27 cellular contexts compared by ENCODE assay signal in genomic region chr17:79650283-79650682, GRCh38. TPM values are rescaled to one million over a fixed set of nuclear protein-coding genes. Genes with fewer than 3 reads are reported as not detected.
"Had no signal": no experiment of that assay in that cellular context is flagged by ENCODE, and none has a peak within 500 bp of the region (broad histone marks: within the 10 kb centered on the region; RNA-seq: fewer than 3 reads in every experiment).

No MANE protein-coding gene starts in this region.

- H3K27ac Mint-ChIP-seq: activated CD4-positive, alpha-beta T cell treated with anti-CD3 and anti-CD28 coated beads for 36 hours; activated naive CD4-positive, alpha-beta T cell treated with anti-CD3 and anti-CD28 coated beads, Interleukin-2, amount 10 ng/mL, durations not matched to agents 7 days and 5 days; activated naive CD8-positive, alpha-beta T cell treated with anti-CD3 and anti-CD28 coated beads, Interleukin-2, amount 50 U/mL, for 24 hours; activated T-cell treated with anti-CD3 and anti-CD28 coated beads, Interleukin-2, amount 50 U/mL, for 24 hours; memory B cell; WTC11 had no signal

- H3K4me1 Mint-ChIP-seq: activated CD4-positive, alpha-beta T cell treated with anti-CD3 and anti-CD28 coated beads for 36 hours; activated naive CD4-positive, alpha-beta T cell treated with anti-CD3 and anti-CD28 coated beads, Interleukin-2, amount 10 ng/mL, durations not matched to agents 7 days and 5 days; activated naive CD8-positive, alpha-beta T cell treated with anti-CD3 and anti-CD28 coated beads, Interleukin-2, amount 50 U/mL, for 24 hours; memory B cell; naive B cell; neural crest cell had no signal

- DNase-seq: activated CD4-positive, alpha-beta T cell treated with anti-CD3 and anti-CD28 coated beads for 36 hours; activated CD4-positive, alpha-beta T cell treated with anti-CD3 and anti-CD28 coated beads, Interleukin-2, amount 50 U/mL, for 48 hours; activated naive CD4-positive, alpha-beta T cell treated with anti-CD3 and anti-CD28 coated beads, Interleukin-2, amount 10 ng/mL, durations not matched to agents 7 days and 5 days; activated naive CD8-positive, alpha-beta T cell treated with anti-CD3 and anti-CD28 coated beads, Interleukin-2, amount 50 U/mL, for 24 hours; activated T-cell treated with anti-CD3 and anti-CD28 coated beads, Interleukin-2, amount 50 U/mL, for 24 hours; aorta; brain microvascular endothelial cell; central memory CD4-positive, alpha-beta T cell; cortex of kidney; effector CD4-positive, alpha-beta T cell; heart right ventricle; kidney glomerular epithelial cell; left ventricle myocardium superior; mucosa of descending colon; naive B cell; spleen; stimulated activated CD8-positive, alpha-beta memory T cell treated with anti-CD3 and anti-CD28 coated beads, Interleukin-4, amount 100 ng/mL, for 48 hours; stimulated activated naive CD4-positive, alpha-beta T cell; transverse colon had no signal

- H3K4me3 ChIP-seq: esophagus muscularis mucosa, heart right ventricle, mucosa of descending colon, SK-N-MC, spleen, transverse colon had no signal

- H3K4me1 ChIP-seq: heart right ventricle, spleen had no signal

- H3K4me3 Mint-ChIP-seq: activated CD4-positive, alpha-beta T cell treated with anti-CD3 and anti-CD28 coated beads for 36 hours; activated naive CD4-positive, alpha-beta T cell treated with anti-CD3 and anti-CD28 coated beads, Interleukin-2, amount 10 ng/mL, durations not matched to agents 7 days and 5 days; activated naive CD8-positive, alpha-beta T cell treated with anti-CD3 and anti-CD28 coated beads, Interleukin-2, amount 50 U/mL, for 24 hours; activated T-cell treated with anti-CD3 and anti-CD28 coated beads, Interleukin-2, amount 50 U/mL, for 24 hours; memory B cell; neural crest cell; WTC11 had no signal

- H3K36me3 Mint-ChIP-seq: activated naive CD4-positive, alpha-beta T cell treated with anti-CD3 and anti-CD28 coated beads, Interleukin-2, amount 10 ng/mL, durations not matched to agents 7 days and 5 days; WTC11 had no signal

- H3K9me3 Mint-ChIP-seq: neural crest cell had no signal

- H3K27ac ChIP-seq: brain microvascular endothelial cell, heart right ventricle, SK-N-MC, spleen, transverse colon had no signal

- H3K9me3 ChIP-seq: esophagus muscularis mucosa, mucosa of descending colon, transverse colon had no signal

- H3K27me3 ChIP-seq: brain microvascular endothelial cell had no signal

- H3K36me3 ChIP-seq: brain microvascular endothelial cell, esophagus muscularis mucosa, heart right ventricle, spleen, transverse colon had no signal

- ATAC-seq: activated CD4-positive, alpha-beta T cell treated with anti-CD3 and anti-CD28 coated beads for 36 hours; activated naive CD8-positive, alpha-beta T cell treated with anti-CD3 and anti-CD28 coated beads, Interleukin-2, amount 50 U/mL, for 24 hours; heart right ventricle; left ventricle myocardium superior; mucosa of descending colon; WTC11 had no signal

RNA-seq across cellular contexts. Expression of gene RBFOX3, which starts 39.4 kb away (rescaled TPM):
- total RNA-seq: heart right ventricle; left ventricle myocardium superior; osteoblast; subcutaneous adipose tissue; T-helper 2 cell treated with Interferon-gamma antibody and Interleukin-4, amounts not matched to agents 100 ng/mL and 5 ng/mL, for 36 hours had no signal
- polyA plus RNA-seq: heart right ventricle had no signal
